ENCODE assay signal across 22 cellular contexts in genomic region chr9:15461056-15461455, GRCh38. TPM values are rescaled to one million over a fixed set of nuclear protein-coding genes. Genes with fewer than 3 reads are reported as not detected.
A peak's percentile ranks its signal among the peaks of the same experiment; 100 is the strongest.
DNase-seq lines count a peak whose midpoint lies in the region; ATAC-seq, FAIRE-seq and TF ChIP-seq lines count a peak whose summit lies in the region.
"Had no signal": no experiment of that assay in that cellular context is flagged by ENCODE, and none has a peak within 500 bp of the region (broad histone marks: within the 10 kb centered on the region; RNA-seq: fewer than 3 reads in every experiment).

No MANE protein-coding gene starts in this region.

- no peaks in the 10 kb centered on the region for H3K27me3 ChIP-seq in GM23338 (ENCODE audit: insufficient read depth)
- H3K27me3 ChIP-seq in H1 (replicated peaks in 1 of 4; ENCODE audit: control insufficient read depth in 3 of 4, extremely low read depth in 1 of 4, insufficient read depth in 3 of 4, low read length in 3 of 4), result no peaks in the 10 kb centered on the region
- H3K27me3 ChIP-seq in Karpas-422 (ENCODE audit: low read length), result no peaks in the 10 kb centered on the region
- H3K27me3 ChIP-seq: BLaER1 had no signal

- H3K4me2 ChIP-seq in GM23338, result no peak overlapping the region
- no peak overlapping the region for H3K4me2 ChIP-seq in H1 (ENCODE audit: insufficient read depth in 1 of 2, low read depth in 2 of 2, low read length in 2 of 2)
- no peak overlapping the region for H3K4me2 ChIP-seq in Karpas-422 (ENCODE audit: low read depth, low read length, poor library complexity, severe bottlenecking)
- H3K4me2 ChIP-seq: A549, BLaER1 had no signal

- no peak for TF ChIP-seq RAD21 in H1 (IDR thresholded peaks at IDR 0.05 in 1 of 2, conservative IDR thresholded peaks at IDR 0.05 in 1 of 2; ENCODE audit: low read depth in 2 of 2, low read length in 2 of 2)

- no peaks in the 10 kb centered on the region for H3K9me3 Mint-ChIP-seq in GM23338
- H3K9me3 Mint-ChIP-seq: CD4-positive, CD25-positive, alpha-beta regulatory T cell; CD8-positive, alpha-beta T cell; HFFc6 had no signal

- H4K20me1 ChIP-seq in GM23338 (replicated peaks; ENCODE audit: insufficient read depth), result no peaks in the 10 kb centered on the region
- H4K20me1 ChIP-seq in H1 (replicated peaks in 1 of 2; ENCODE audit: control insufficient read depth in 1 of 2, insufficient read depth in 2 of 2, low read length in 2 of 2), result peaks cover 0 to 2% of the 10 kb centered on the region in 2 experiments
- H4K20me1 ChIP-seq in Karpas-422 (ENCODE audit: insufficient read depth, low read depth, low read length), result no peaks in the 10 kb centered on the region
- H4K20me1 ChIP-seq: BLaER1 had no signal

- H3K36me3 ChIP-seq in GM23338 (ENCODE audit: insufficient read depth), result peaks cover 50% of the 10 kb centered on the region; the same call in 1 of the 2 replicates
- peaks cover 0 to 86% (median 31%) of the 10 kb centered on the region in 4 experiments; a peak in 7 of 8 replicates for H3K36me3 ChIP-seq in H1 (ENCODE audit: control insufficient read depth in 2 of 4, insufficient read depth in 4 of 4, low read length in 3 of 4)
- H3K36me3 ChIP-seq in Karpas-422 (ENCODE audit: insufficient read depth, low read length), result peaks cover 45% of the 10 kb centered on the region

- POLR2A ChIA-PET in H1 (lab: Charles Lee; ENCODE audit: partially characterized antibody), result interaction anchor here (1.4 to 1.6 kb wide), 5 partner anchors 9 to 70 kb away, joined by 3 to 8 read pairs (median 5); partner anchors contain the start of gene SNAPC3

- TF ChIP-seq CTCF in GM23338 (conservative IDR thresholded peaks at IDR 0.05; ENCODE audit: low read depth in 2 of 2) (no peak), H1 (IDR thresholded peaks at IDR 0.05; ENCODE audit: control extremely low read depth in 1 of 3, insufficient read depth in 1 of 3, low read depth in 1 of 3, low read length in 3 of 3) (no peak)

- TF ChIP-seq POLR2A in H1 (IDR thresholded peaks at IDR 0.05; ENCODE audit: control extremely low read depth in 1 of 2, low read depth in 2 of 2, low read length in 2 of 2), result no peak

- no peaks in the 10 kb centered on the region for H3K79me1 ChIP-seq in H1 (ENCODE audit: low read depth, low read length)

- H3K4ac ChIP-seq in H1 (replicated peaks; ENCODE audit: insufficient read length, low read depth, low read length), result no peak overlapping the region

- 94% methylated on average over 8 of the region's 8 CpGs; no CpG with 5 or more reads in 1 of the 2 experiments for WGBS in H1 (ENCODE audit: extremely low coverage in 1 of 2, insufficient coverage in 1 of 2, insufficient read length in 1 of 2, insufficient replicate concordance in 2 of 2, low coverage in 1 of 2, low lambda C conversion rate in 2 of 2, missing lambda C conversion rate in 1 of 2), 2 experiments

- no peak overlapping the region for H3K4me3 ChIP-seq in GM23338
- H3K4me3 ChIP-seq in H1 (ENCODE audit: extremely low read depth in 1 of 4, insufficient read depth in 2 of 4, low read depth in 3 of 4, low read length in 4 of 4), result no peak overlapping the region
- no peak overlapping the region for H3K4me3 ChIP-seq in Karpas-422 (ENCODE audit: low read length)
- H3K4me3 ChIP-seq: A549, BLaER1, GM23248, HAP-1 had no signal

- no peak overlapping the region for H2BK12ac ChIP-seq in H1 (ENCODE audit: low read depth, low read length)

- H4K91ac ChIP-seq in H1 (replicated peaks; ENCODE audit: insufficient read length, low read length), result no peak overlapping the region

- no peak for TF ChIP-seq EP300 in H1 (IDR thresholded peaks at IDR 0.05; ENCODE audit: borderline replicate concordance in 1 of 2, low read depth in 2 of 2, low read length in 2 of 2)

- no peak overlapping the region for H3K18ac ChIP-seq in H1 (ENCODE audit: extremely low read depth, low read length)

- H3K4me3 Mint-ChIP-seq in GM23338, result no peak overlapping the region
- H3K4me3 Mint-ChIP-seq: B cell; CD4-positive, CD25-positive, alpha-beta regulatory T cell; CD8-positive, alpha-beta T cell; HFFc6 had no signal

- no peak overlapping the region for H3K27ac Mint-ChIP-seq in GM23338
- H3K27ac Mint-ChIP-seq: B cell; CD4-positive, CD25-positive, alpha-beta regulatory T cell; HFFc6 had no signal

- H3K23me2 ChIP-seq in H1 (ENCODE audit: low read depth, low read length), result no peaks in the 10 kb centered on the region; the same call in 1 of the 2 replicates

- no peaks in the 10 kb centered on the region for H3K9me2 ChIP-seq in GM23338 (ENCODE audit: insufficient read depth)
- H3K9me2 ChIP-seq in Karpas-422 (replicated peaks; ENCODE audit: insufficient read depth, low read length), result no peaks in the 10 kb centered on the region

- H3K56ac ChIP-seq in H1 (replicated peaks; ENCODE audit: insufficient read length, low read depth, low read length), result no peak overlapping the region

- H2BK5ac ChIP-seq in H1 (ENCODE audit: low read depth, low read length), result no peak overlapping the region

- no peak for FAIRE-seq in H1 (lab: Jason Lieb, UNC)
- FAIRE-seq: A549, H54 had no signal

- no peak overlapping the region for H2BK15ac ChIP-seq in H1 (ENCODE audit: low read length)

- H3K27me3 Mint-ChIP-seq in GM23338 (ENCODE audit: insufficient read depth, low read depth, poor library complexity), result peaks cover 8% of the 10 kb centered on the region
- H3K27me3 Mint-ChIP-seq: B cell; CD4-positive, CD25-positive, alpha-beta regulatory T cell had no signal

- H4K5ac ChIP-seq in H1 (ENCODE audit: insufficient read length, low read depth, low read length), result no peak overlapping the region

- no peak overlapping the region for H2BK120ac ChIP-seq in H1 (replicated peaks; ENCODE audit: low read depth, low read length)

- H3K27ac ChIP-seq in GM23338 (ENCODE audit: low read depth), result peak overlapping the region; percentile 15; the same call in 1 of the 2 replicates
- no peak overlapping the region for H3K27ac ChIP-seq in H1 (ENCODE audit: low read depth, low read length)
- H3K27ac ChIP-seq in Karpas-422 (ENCODE audit: low read length), result no peak overlapping the region
- H3K27ac ChIP-seq: A549, BLaER1, C4-2B, GM23248 had no signal

- intact Hi-C loops in Right ventricle myocardium superior (cut with DNase I), result no loop called here
- intact Hi-C loops in cardiac septum (cut with DNase I), result no loop called here

- H3K9ac ChIP-seq in H1 (replicated peaks in 1 of 4; ENCODE audit: extremely low read depth in 1 of 4, low read depth in 3 of 4, low read length in 3 of 4), result no peak overlapping the region
- H3K9ac ChIP-seq in Karpas-422 (ENCODE audit: low read length), result no peak overlapping the region
- H3K9ac ChIP-seq: BLaER1, GM23248 had no signal

- H3K79me2 ChIP-seq in GM23338 (replicated peaks; ENCODE audit: insufficient read depth) (no peaks in the 10 kb centered on the region), H1 (ENCODE audit: control insufficient read depth in 1 of 2, insufficient read depth in 2 of 2, low read length in 2 of 2) (no peaks in the 10 kb centered on the region), Karpas-422 (ENCODE audit: low read length) (no peaks in the 10 kb centered on the region)

- CTCF ChIA-PET in H1 (lab: Charles Lee; ENCODE audit: partially characterized antibody), result interaction anchor here (0.9 kb wide), 1 partner anchor 47 kb away, joined by 4 read pairs; no protein-coding TSS in a partner anchor

- H4K8ac ChIP-seq in H1 (ENCODE audit: extremely low read depth, insufficient read depth, low read length), result no peak overlapping the region

- DNase-seq in Right ventricle myocardium superior (no peak), cardiac septum (ENCODE audit: low spot score) (no peak), GM23338 (ENCODE audit: low spot score) (no peak), H1 (ENCODE audit: low read depth in 1 of 2, low spot score in 2 of 2) (no peak), AG08395 (ENCODE audit: low spot score) (no peak), Karpas-422 (no peak)
- DNase-seq: 8988T; ACHN; Caco-2; CD4-positive, CD25-positive, alpha-beta regulatory T cell; CD8-positive, alpha-beta T cell; DMS153; DND-41; GM23248; HFFc6 had no signal

- H2BK20ac ChIP-seq in H1 (ENCODE audit: low read length), result no peak overlapping the region

- H3F3A ChIP-seq in GM23338 (replicated peaks; ENCODE audit: low read depth), result peaks cover 33% of the 10 kb centered on the region

- no peak overlapping the region for H2AK5ac ChIP-seq in H1 (ENCODE audit: low read depth, low read length)

- H3K9me3 ChIP-seq in H1 (ENCODE audit: insufficient read depth in 2 of 2, low read depth in 1 of 2, low read length in 1 of 2) (no peaks in the 10 kb centered on the region), Karpas-422 (ENCODE audit: low read length) (no peaks in the 10 kb centered on the region)
- H3K9me3 ChIP-seq: A549, BLaER1, Caco-2, HAP-1 had no signal

- H3K14ac ChIP-seq in H1 (ENCODE audit: insufficient read length), result no peak overlapping the region

- H3K4me1 Mint-ChIP-seq in GM23338, result no peaks in the 10 kb centered on the region
- H3K4me1 Mint-ChIP-seq: B cell had no signal

- H3K36me3 Mint-ChIP-seq in GM23338 (ENCODE audit: low read depth), result peaks cover 74% of the 10 kb centered on the region; the same call in 2 of the 3 replicates

- H2AFZ ChIP-seq in GM23338 (no peak overlapping the region), H1 (ENCODE audit: low read length) (no peak overlapping the region), Karpas-422 (ENCODE audit: low read length) (no peak overlapping the region)
- H2AFZ ChIP-seq: GM23248 had no signal

- peak; percentile 22 for ATAC-seq in Right ventricle myocardium superior (ENCODE audit: poor library complexity)
- peak; percentile 55 for ATAC-seq in GM23338
- no peak for ATAC-seq in HG02870 (IDR thresholded peaks at IDR 0.05; ENCODE audit: unreplicated experiment)
- ATAC-seq: A549; CD8-positive, alpha-beta T cell had no signal

- H3K4me1 ChIP-seq in GM23338 (ENCODE audit: insufficient read depth), result no peaks in the 10 kb centered on the region
- no peaks in the 10 kb centered on the region for H3K4me1 ChIP-seq in H1 (replicated peaks in 1 of 4; ENCODE audit: control insufficient read depth in 3 of 4, insufficient read depth in 4 of 4, low read length in 3 of 4)
- H3K4me1 ChIP-seq in Karpas-422 (ENCODE audit: low read length), result no peaks in the 10 kb centered on the region
- H3K4me1 ChIP-seq: A549, BLaER1, Caco-2, HAP-1 had no signal

- H3K23ac ChIP-seq in H1 (ENCODE audit: insufficient read length), result no peak overlapping the region

RNA-seq across cellular contexts. Expression of gene SNAPC3, which starts 38.4 kb away (rescaled TPM):
- 32.1 TPM for total RNA-seq in Right ventricle myocardium superior
- total RNA-seq in cardiac septum, result 31.5 TPM
- total RNA-seq in GM23338 (2014; rRNA removed; shearing (Covaris generic)), result 35.2 and 36.2 TPM in 2 replicates
- polyA plus RNA-seq in GM23338 (2016; fragmentation: Nextera tagmentation; extraction: Ambion mirVana), result 15.6 and 20.9 TPM in 2 replicates
- total RNA-seq in H1 (2021; fragmentation: NEBNext Ultra II Directional; extraction: Animal tissue kit (Norgen Biotek cat#: 25700)), result 25.3 and 25.8 TPM in 2 replicates
- 11.9 and 13.0 TPM in 2 replicates for polyA plus RNA-seq in H1 (2011; rRNA removed)
- polyA plus RNA-seq in H1 (2011; cell fraction: cytosol; rRNA removed), result 19.6 TPM
- 12.3 TPM for polyA plus RNA-seq in H1 (2011; cell fraction: nucleus; rRNA removed)
- 9.8 to 18.7 TPM (median 14.2 TPM) in 4 replicates for polyA plus RNA-seq in H1 (2012, experiment 1 of 2)
- 4.5 TPM for polyA plus RNA-seq in H1 (2012, experiment 2 of 2)
- 18.4 TPM for polyA plus RNA-seq in H1 (2013, experiment 1 of 2)
- polyA plus RNA-seq in H1 (2013, experiment 2 of 2), result 17.7 TPM
- 19.7 and 24.4 TPM in 2 replicates for polyA minus RNA-seq in H1 (2011; rRNA and poly(A)+ RNA removed)
- polyA minus RNA-seq in H1 (2011; cell fraction: cytosol; rRNA and poly(A)+ RNA removed), result 18.4 TPM
- 32.7 TPM for polyA minus RNA-seq in H1 (2011; cell fraction: nucleus; rRNA and poly(A)+ RNA removed)
- total RNA-seq in Karpas-422 (2014; rRNA removed; shearing (Covaris generic); ENCODE audit: low replicate concordance), result 53.4 and 63.0 TPM in 2 replicates

RNA-seq across cellular contexts. Expression of gene PSIP1, which starts 49.7 kb away (rescaled TPM):
- total RNA-seq in Right ventricle myocardium superior (21.1 TPM), cardiac septum (21.2 TPM)
- 332 and 351 TPM in 2 replicates for total RNA-seq in GM23338 (2014; rRNA removed; shearing (Covaris generic))
- polyA plus RNA-seq in GM23338 (2016; fragmentation: Nextera tagmentation; extraction: Ambion mirVana) (839 and 989 TPM in 2 replicates), H1 (2011; rRNA removed) (31.6 and 63.3 TPM in 2 replicates)
- total RNA-seq in H1 (2021; fragmentation: NEBNext Ultra II Directional; extraction: Animal tissue kit (Norgen Biotek cat#: 25700)), result 368 and 387 TPM in 2 replicates
- polyA plus RNA-seq in H1 (2011; cell fraction: cytosol; rRNA removed), result 157 TPM
- 89.6 TPM for polyA plus RNA-seq in H1 (2011; cell fraction: nucleus; rRNA removed)
- polyA plus RNA-seq in H1 (2012, experiment 1 of 2), result 236 to 429 TPM (median 255 TPM) in 4 replicates
- polyA plus RNA-seq in H1 (2012, experiment 2 of 2), result 73.9 TPM
- polyA plus RNA-seq in H1 (2013, experiment 1 of 2), result 444 TPM
- polyA plus RNA-seq in H1 (2013, experiment 2 of 2), result 435 TPM
- polyA minus RNA-seq in H1 (2011; rRNA and poly(A)+ RNA removed), result 45.3 and 46.2 TPM in 2 replicates
- 143 TPM for polyA minus RNA-seq in H1 (2011; cell fraction: cytosol; rRNA and poly(A)+ RNA removed)
- 239 TPM for polyA minus RNA-seq in H1 (2011; cell fraction: nucleus; rRNA and poly(A)+ RNA removed)
- total RNA-seq in Karpas-422 (2014; rRNA removed; shearing (Covaris generic); ENCODE audit: low replicate concordance), result 88.9 and 118 TPM in 2 replicates
